ENCODE assay signal across 8 cellular contexts in genomic region chr1:3313579-3313955, GRCh38.
DNase-seq lines count a peak whose midpoint lies in the region; ATAC-seq and TF ChIP-seq lines count a peak whose summit lies in the region.

No MANE protein-coding gene starts in this region.

- TF ChIP-seq CTCF in Panc1 (IDR thresholded peaks at IDR 0.05) (no peak), fibroblast of mammary gland (conservative IDR thresholded peaks at IDR 0.05; ENCODE audit: control insufficient read depth, insufficient read depth, low read depth, low read length) (no peak), upper lobe of right lung (IDR thresholded peaks at IDR 0.05) (no peak)

- intact Hi-C loops in Panc1 (cut with micrococcal nuclease; ENCODE audit: unreplicated experiment), result no loop called here
- intact Hi-C loops in upper lobe of right lung (cut with DNase I), result no loop called here

- H3K4me1 ChIP-seq in Panc1 (ENCODE audit: control insufficient read depth, insufficient read depth, low read length), result peaks cover 46% of the 10 kb centered on the region
- peaks cover 0 to 4% of the 10 kb centered on the region in 2 donors for H3K4me1 ChIP-seq in mucosa of rectum (ENCODE audit: control insufficient read depth in 2 of 2, insufficient read depth in 2 of 2, low read length in 2 of 2)
- H3K4me1 ChIP-seq in upper lobe of right lung, result peaks cover 28% of the 10 kb centered on the region

- ATAC-seq in Panc1 (peak; percentile 67), upper lobe of right lung (peak; percentile 71), GM19023 (IDR thresholded peaks at IDR 0.05; ENCODE audit: unreplicated experiment) (no peak), HG03135 (IDR thresholded peaks at IDR 0.05; ENCODE audit: unreplicated experiment) (no peak), HG03460 (IDR thresholded peaks at IDR 0.05; ENCODE audit: unreplicated experiment) (no peak)

- CTCF ChIA-PET in Panc1 (lab: Charles Lee), result interaction anchor here (0.6 kb wide), 1 partner anchor 275 kb away, joined by 3 read pairs; no protein-coding TSS in a partner anchor

- no peaks in the 10 kb centered on the region for H3K27me3 ChIP-seq in Panc1 (ENCODE audit: control insufficient read depth, insufficient read depth, low read length)
- H3K27me3 ChIP-seq in mucosa of rectum (ENCODE audit: control insufficient read depth in 2 of 2, insufficient read depth in 2 of 2, low read length in 2 of 2), result no peaks in the 10 kb centered on the region
- no peaks in the 10 kb centered on the region for H3K27me3 ChIP-seq in upper lobe of right lung

- H3K27ac ChIP-seq in Panc1 (ENCODE audit: low read length) (peak overlapping the region; percentile 92), mucosa of rectum (ENCODE audit: low read depth in 2 of 2, low read length in 2 of 2) (peak overlapping the region; percentile 75 to 81), upper lobe of right lung (peak overlapping the region; percentile 92)

- no TSS peak for BruUV-seq in Panc1 (replicated peaks; lab: Mats Ljungman, UMichigan)

- no peak overlapping the region for H3K9ac ChIP-seq in mucosa of rectum (ENCODE audit: low read depth in 1 of 2, low read length in 2 of 2)

- H3K9me3 ChIP-seq in Panc1 (ENCODE audit: control insufficient read depth, insufficient read depth, low read depth, low read length) (no peaks in the 10 kb centered on the region), mucosa of rectum (ENCODE audit: control insufficient read depth in 2 of 2, low read length in 2 of 2) (no peaks in the 10 kb centered on the region), upper lobe of right lung (no peaks in the 10 kb centered on the region)

- DNase-seq in Panc1 (ENCODE audit: low read depth, low spot score) (no peak), fibroblast of mammary gland (ENCODE audit: low read depth) (peak; percentile 90), upper lobe of right lung (peak; percentile 89)
- DNase-seq in activated naive CD4-positive, alpha-beta T cell treated with anti-CD3 and anti-CD28 coated beads, Interleukin-2, amount 50 U/mL, for 16 hours, result no peak

- H3K36me3 ChIP-seq in Panc1 (ENCODE audit: control insufficient read depth, insufficient read depth, low read length), result no peaks in the 10 kb centered on the region
- no peaks in the 10 kb centered on the region for H3K36me3 ChIP-seq in mucosa of rectum (ENCODE audit: control insufficient read depth in 2 of 2, insufficient read depth in 2 of 2, low read length in 2 of 2)
- H3K36me3 ChIP-seq in upper lobe of right lung, result no peaks in the 10 kb centered on the region

- H3K4me3 ChIP-seq in Panc1 (ENCODE audit: low read depth in 2 of 2, low read length in 2 of 2) (peak overlapping the region in 1 of 2 experiments; percentile 17; a peak in 2 of 4 replicates), fibroblast of mammary gland (ENCODE audit: control insufficient read depth, low read depth, low read length) (no peak overlapping the region), mucosa of rectum (ENCODE audit: low read length in 2 of 2) (no peak overlapping the region), upper lobe of right lung (no peak overlapping the region)

- POLR2A ChIA-PET in Panc1 (lab: Charles Lee), result no interaction called here

- in situ Hi-C loops in Panc1 (cut with HindIII; ENCODE audit: low pct_unique_long_range_greater_than_20kb, low sequenced_read_pairs), result no loop called here

Comparison
In these comparisons a context has a peak if more than half of its experiments do, and no peak if none do; other contexts are left out.
1. ATAC-seq: peak in Panc1 (single experiment) and upper lobe of right lung (single experiment); none in GM19023 (single experiment), HG03135 (single experiment) and HG03460 (single experiment).
2. DNase-seq: peak in fibroblast of mammary gland (single experiment) and upper lobe of right lung (single experiment); none in Panc1 (single experiment) and activated naive CD4-positive, alpha-beta T cell treated with anti-CD3 and anti-CD28 coated beads, Interleukin-2, amount 50 U/mL, for 16 hours (single experiment).
3. Peak in every context shown above with its lines, with median percentiles within 50 percentile points of each other: H3K27ac ChIP-seq.